ENCODE assay signal across 24 cellular contexts in the genomic region with DNA sequence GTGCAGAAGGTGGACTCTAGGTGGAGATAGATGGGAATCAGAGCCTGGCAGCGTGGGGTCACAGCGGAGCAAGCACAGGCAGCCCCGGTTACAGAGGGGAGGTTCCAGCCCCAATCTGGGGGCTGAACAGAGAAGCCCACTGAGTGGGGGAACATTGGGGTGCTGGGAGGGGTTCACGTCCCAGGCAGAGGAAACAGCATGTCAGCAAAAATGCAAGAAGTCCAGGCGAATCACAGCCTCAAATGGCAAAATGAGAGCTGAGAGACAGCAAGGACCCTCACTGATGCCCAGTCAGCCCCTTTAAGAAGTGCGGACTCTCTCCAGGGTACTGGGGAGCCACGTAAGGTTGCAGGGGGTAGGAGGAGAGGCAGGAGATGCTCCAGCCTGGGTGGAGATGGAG.
"Had no signal": no experiment of that assay in that cellular context is flagged by ENCODE, and none has a peak within 500 bp of the region (broad histone marks: within the 10 kb centered on the region; RNA-seq: fewer than 3 reads in every experiment).

No MANE protein-coding gene starts in this region.

- ATAC-seq: foreskin keratinocyte, gastroesophageal sphincter, heart left ventricle, left colon, left lobe of liver, lower lobe of right lung, mucosa of descending colon had no signal

- H3K4me1 ChIP-seq: esophagus muscularis mucosa, foreskin keratinocyte, gastroesophageal sphincter, heart left ventricle, lower lobe of right lung had no signal

- H3K27ac ChIP-seq: coronary artery, dorsolateral prefrontal cortex, esophagus muscularis mucosa, foreskin keratinocyte, gastroesophageal sphincter, heart left ventricle, hepatocyte, lower lobe of right lung had no signal

- DNase-seq: dermis blood vessel endothelial cell; dorsolateral prefrontal cortex; effector CD4-positive, alpha-beta T cell; effector memory CD4-positive, alpha-beta T cell; foreskin keratinocyte; heart left ventricle; hypothalamus; immature natural killer cell; islet precursor cell; kidney; kidney glomerular epithelial cell; left colon; left ventricle myocardium inferior; lower lobe of right lung; mesenchymal stem cell; mucosa of descending colon had no signal

- H3K27me3 ChIP-seq: heart left ventricle, hepatocyte had no signal

- H3K4me2 ChIP-seq: hepatocyte had no signal

- H3K36me3 ChIP-seq: gastroesophageal sphincter, lower lobe of right lung had no signal

- FAIRE-seq: colon, endothelial cell of umbilical vein, frontal cortex, kidney had no signal

- H2AFZ ChIP-seq: hepatocyte had no signal

- H3K79me2 ChIP-seq: hepatocyte had no signal

- H3K4me3 ChIP-seq: coronary artery, dorsolateral prefrontal cortex, esophagus muscularis mucosa, gastroesophageal sphincter, heart left ventricle, hepatocyte, left ventricle myocardium inferior, lower lobe of right lung, mucosa of descending colon had no signal
